Comparison of ENCODE assay signal across 14 cellular contexts in the genomic region with DNA sequence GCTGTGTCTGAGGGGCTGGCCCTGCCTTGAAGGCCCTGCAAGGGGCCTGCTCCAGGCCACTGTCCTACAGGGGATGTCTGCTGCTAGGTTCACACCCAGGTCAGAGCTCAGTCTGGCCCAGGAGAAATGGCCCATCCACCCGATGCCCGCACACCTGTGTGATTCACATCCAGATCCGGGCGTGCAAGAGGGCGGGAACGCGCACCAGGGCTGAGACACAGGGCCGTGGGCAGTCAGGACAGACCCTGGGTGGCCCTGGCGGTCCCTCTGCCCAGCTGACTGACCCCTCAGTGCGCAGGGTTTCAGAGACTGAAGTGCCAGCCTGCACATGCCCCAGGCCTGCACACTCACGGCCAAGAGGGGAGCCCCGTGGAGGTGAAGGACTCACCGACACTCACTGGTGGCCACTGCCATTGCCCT. TPM values are rescaled to one million over a fixed set of nuclear protein-coding genes. Genes with fewer than 3 reads are reported as not detected.
DNase-seq lines count a peak whose midpoint lies in the region; ATAC-seq and TF ChIP-seq lines count a peak whose summit lies in the region.
"Had no signal": no experiment of that assay in that cellular context is flagged by ENCODE, and none has a peak within 500 bp of the region (broad histone marks: within the 10 kb centered on the region; RNA-seq: fewer than 3 reads in every experiment).

No MANE protein-coding gene starts in this region.

- no peak for TF ChIP-seq EP300 in sigmoid colon (IDR thresholded peaks at IDR 0.05)

- peak; percentile 55 for DNase-seq in left lobe of liver (ENCODE audit: low spot score)
- peak; percentile 61 for DNase-seq in sigmoid colon
- DNase-seq in effector CD4-positive, alpha-beta T cell, result no peak
- no peak for DNase-seq in foreskin fibroblast
- no peak for DNase-seq in T-helper 2 cell treated with Interferon-gamma antibody and Interleukin-4, amounts not matched to agents 5 μg/mL and 100 μg/mL, for 36 hours (ENCODE audit: low spot score)
- DNase-seq in stimulated activated CD4-positive, alpha-beta T cell treated with anti-CD3 and anti-CD28 coated beads, Interleukin-4, amount 100 ng/mL, for 24 hours, result no peak
- DNase-seq: activated CD4-positive, alpha-beta T cell treated with anti-CD3 and anti-CD28 coated beads, Interleukin-2, amount 10 ng/mL, durations not matched to agents 7 days and 5 days; activated T-cell treated with anti-CD3 and anti-CD28 coated beads, Interleukin-2, amount 50 U/mL, for 4 hours; NCI-H226 had no signal

- WGBS in sigmoid colon, 2 donors, result 74 to 85% methylated on average over 13 of the region's 13 CpGs

- TF ChIP-seq POLR2A in sigmoid colon (IDR thresholded peaks at IDR 0.05), result no peak

- H3K27ac ChIP-seq in BLaER1 (0 out of 2 replicates have a peak overlapping the region, but pooled peaks have one; percentile 2), angular gyrus (ENCODE audit: low read depth, low read length) (peak overlapping the region; percentile 81), sigmoid colon (peak overlapping the region in 1 of 4 donors; percentile 16)

- H3K27me3 ChIP-seq in BLaER1 (no peaks in the 10 kb centered on the region), sigmoid colon (no peaks in the 10 kb centered on the region)

- no peak for ATAC-seq in left lobe of liver
- ATAC-seq: activated T-cell treated with anti-CD3 and anti-CD28 coated beads, Interleukin-2, amount 50 U/mL, for 4 hours; left colon; stimulated activated memory B cell treated with anti-CD40 and anti-IgM and Interleukin-4, amounts not matched to agents 10 μg/mL and 1 μg/mL and 100 μg/mL, for 72 hours had no signal

- H3K9me3 ChIP-seq in BLaER1 (no peaks in the 10 kb centered on the region), sigmoid colon (no peaks in the 10 kb centered on the region)

- no peak overlapping the region for H3K4me3 Mint-ChIP-seq in T-helper 2 cell treated with Interferon-gamma antibody and Interleukin-4, amounts not matched to agents 5 μg/mL and 100 μg/mL, for 36 hours
- H3K4me3 Mint-ChIP-seq: activated CD4-positive, alpha-beta T cell treated with anti-CD3 and anti-CD28 coated beads, Interleukin-2, amount 10 ng/mL, durations not matched to agents 7 days and 5 days; activated naive CD8-positive, alpha-beta T cell; activated T-cell treated with anti-CD3 and anti-CD28 coated beads, Interleukin-2, amount 50 U/mL, for 4 hours; stimulated activated memory B cell treated with anti-CD40 and anti-IgM and Interleukin-4, amounts not matched to agents 10 μg/mL and 1 μg/mL and 100 μg/mL, for 72 hours had no signal

- H3K27me3 Mint-ChIP-seq in T-helper 2 cell treated with Interferon-gamma antibody and Interleukin-4, amounts not matched to agents 5 μg/mL and 100 μg/mL, for 36 hours (ENCODE audit: low read depth), result no peaks in the 10 kb centered on the region
- H3K27me3 Mint-ChIP-seq: activated CD4-positive, alpha-beta T cell treated with anti-CD3 and anti-CD28 coated beads, Interleukin-2, amount 10 ng/mL, durations not matched to agents 7 days and 5 days; activated naive CD8-positive, alpha-beta T cell; stimulated activated memory B cell treated with anti-CD40 and anti-IgM and Interleukin-4, amounts not matched to agents 10 μg/mL and 1 μg/mL and 100 μg/mL, for 72 hours had no signal

- no peaks in the 10 kb centered on the region for H3K9me3 Mint-ChIP-seq in T-helper 2 cell treated with Interferon-gamma antibody and Interleukin-4, amounts not matched to agents 5 μg/mL and 100 μg/mL, for 36 hours
- H3K9me3 Mint-ChIP-seq: activated CD4-positive, alpha-beta T cell treated with anti-CD3 and anti-CD28 coated beads, Interleukin-2, amount 10 ng/mL, durations not matched to agents 7 days and 5 days; activated T-cell treated with anti-CD3 and anti-CD28 coated beads, Interleukin-2, amount 50 U/mL, for 4 hours; stimulated activated memory B cell treated with anti-CD40 and anti-IgM and Interleukin-4, amounts not matched to agents 10 μg/mL and 1 μg/mL and 100 μg/mL, for 72 hours had no signal

- no peak overlapping the region for H3K27ac Mint-ChIP-seq in T-helper 2 cell treated with Interferon-gamma antibody and Interleukin-4, amounts not matched to agents 5 μg/mL and 100 μg/mL, for 36 hours
- H3K27ac Mint-ChIP-seq: activated naive CD8-positive, alpha-beta T cell; stimulated activated memory B cell treated with anti-CD40 and anti-IgM and Interleukin-4, amounts not matched to agents 10 μg/mL and 1 μg/mL and 100 μg/mL, for 72 hours had no signal

- 0 out of 2 replicates have a peak overlapping the region, but pooled peaks have one; percentile 29 for H3K9ac ChIP-seq in BLaER1

- no peaks in the 10 kb centered on the region for H3K36me3 Mint-ChIP-seq in T-helper 2 cell treated with Interferon-gamma antibody and Interleukin-4, amounts not matched to agents 5 μg/mL and 100 μg/mL, for 36 hours (ENCODE audit: low read depth)
- H3K36me3 Mint-ChIP-seq: activated naive CD8-positive, alpha-beta T cell had no signal

- H3K4me2 ChIP-seq in BLaER1, result no peak overlapping the region

- TF ChIP-seq CTCF in sigmoid colon (IDR thresholded peaks at IDR 0.05) (no peak), foreskin fibroblast (IDR thresholded peaks at IDR 0.05; ENCODE audit: low read depth, low read length) (no peak)

- intact Hi-C loops in sigmoid colon (cut with DNase I), result loop anchor here (5.0 to 10.0 kb wide), 3 partner anchors 35 to 203 kb away; no protein-coding TSS in a partner anchor

- peaks cover 100% of the 10 kb centered on the region for H4K20me1 ChIP-seq in BLaER1

- H3K36me3 ChIP-seq in BLaER1 (peaks cover 53% of the 10 kb centered on the region), sigmoid colon (peaks cover 0 to 28% (median 9%) of the 10 kb centered on the region in 4 donors)

- no peak overlapping the region for H3K4me3 ChIP-seq in BLaER1
- H3K4me3 ChIP-seq in sigmoid colon, result no peak overlapping the region
- no peak overlapping the region for H3K4me3 ChIP-seq in foreskin fibroblast (ENCODE audit: low read depth in 1 of 2, low read length in 2 of 2)

- H3K4me1 ChIP-seq in BLaER1, result peaks cover 53% of the 10 kb centered on the region
- H3K4me1 ChIP-seq in sigmoid colon, result peaks cover 0 to 82% (median 71%) of the 10 kb centered on the region in 4 donors

- H3K4me1 Mint-ChIP-seq in T-helper 2 cell treated with Interferon-gamma antibody and Interleukin-4, amounts not matched to agents 5 μg/mL and 100 μg/mL, for 36 hours (ENCODE audit: low read depth), result peaks cover 3% of the 10 kb centered on the region

RNA-seq across cellular contexts. Expression of a gene that starts 7.4 kb away (rescaled TPM):
- 128 TPM for total RNA-seq in left lobe of liver
- total RNA-seq in sigmoid colon, result 10 to 100 TPM; 25.0 to 39.1 (median 36.0) TPM
- 10 to 100 TPM; 27.0 to 41.2 (median 36.9) TPM for polyA plus RNA-seq in sigmoid colon

Comparison
In these comparisons a context has a peak if more than half of its experiments do, and no peak if none do; other contexts are left out.
1. DNase-seq: peak in left lobe of liver (single experiment) and sigmoid colon (single experiment); none in effector CD4-positive, alpha-beta T cell (single experiment), foreskin fibroblast (0 of 2), T-helper 2 cell treated with Interferon-gamma antibody and Interleukin-4, amounts not matched to agents 5 μg/mL and 100 μg/mL, for 36 hours (single experiment) and stimulated activated CD4-positive, alpha-beta T cell treated with anti-CD3 and anti-CD28 coated beads, Interleukin-4, amount 100 ng/mL, for 24 hours (single experiment).